ENCODE assay signal across 17 cellular contexts in the genomic region with DNA sequence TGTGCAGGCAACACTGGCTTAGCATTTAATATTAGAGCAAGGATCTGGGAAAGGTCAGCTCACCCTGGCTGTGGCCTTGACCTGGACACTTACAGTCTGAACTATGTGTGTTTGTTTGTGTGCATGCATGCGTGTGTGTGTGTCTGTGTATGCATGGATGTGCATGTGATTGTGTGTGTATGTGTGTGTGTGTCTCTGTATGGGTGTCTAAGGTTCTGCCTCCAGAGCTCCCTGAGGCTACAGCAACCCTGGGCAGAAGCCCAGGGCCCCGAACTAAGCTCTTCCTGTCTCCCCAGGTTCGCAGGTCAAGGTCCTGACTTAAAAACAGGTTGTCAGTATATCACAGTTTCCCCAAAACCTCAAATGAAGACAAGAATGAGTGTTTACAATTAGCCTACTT. TPM values are rescaled to one million over a fixed set of nuclear protein-coding genes. Genes with fewer than 3 reads are reported as not detected.
"Had no signal": no experiment of that assay in that cellular context is flagged by ENCODE, and none has a peak within 500 bp of the region (broad histone marks: within the 10 kb centered on the region; RNA-seq: fewer than 3 reads in every experiment).

No MANE protein-coding gene starts in this region.

- H3K9me3 ChIP-seq: sigmoid colon, stomach had no signal

- H3K9ac ChIP-seq: neural progenitor cell, parathyroid adenoma had no signal

- H3K36me3 Mint-ChIP-seq: mesothelial cell of epicardium; neural progenitor cell; stimulated activated effector memory CD8-positive, alpha-beta T cell treated with anti-CD3 and anti-CD28 coated beads, Interleukin-12 subunit alpha, Interleukin-12 subunit beta, amount 100 ng/mL, for 72 hours; T-cell had no signal

- H3K4me1 Mint-ChIP-seq: mesothelial cell of epicardium had no signal

- H3K4me1 ChIP-seq: neural progenitor cell, parathyroid adenoma had no signal

- H3K27me3 ChIP-seq: neural progenitor cell, sigmoid colon, stomach had no signal

- H3K27ac Mint-ChIP-seq: activated CD4-positive, alpha-beta T cell treated with anti-CD3 and anti-CD28 coated beads, Interleukin-2, amount 10 ng/mL, durations not matched to agents 7 days and 5 days; activated CD8-positive, alpha-beta T cell treated with anti-CD3 and anti-CD28 coated beads, Interleukin-2, amount 10 ng/mL, durations not matched to agents 7 days and 5 days; mesothelial cell of epicardium; neural progenitor cell; stimulated activated effector memory CD8-positive, alpha-beta T cell treated with anti-CD3 and anti-CD28 coated beads, Interleukin-12 subunit alpha, Interleukin-12 subunit beta, amount 100 ng/mL, for 72 hours; T-cell had no signal

- H3K36me3 ChIP-seq: neural progenitor cell, sigmoid colon, stomach had no signal

- H3K27ac ChIP-seq: neural progenitor cell, parathyroid adenoma, sigmoid colon had no signal

- H3K4me3 Mint-ChIP-seq: activated CD4-positive, alpha-beta T cell treated with anti-CD3 and anti-CD28 coated beads, Interleukin-2, amount 10 ng/mL, durations not matched to agents 7 days and 5 days; activated CD8-positive, alpha-beta T cell treated with anti-CD3 and anti-CD28 coated beads, Interleukin-2, amount 10 ng/mL, durations not matched to agents 7 days and 5 days; mesothelial cell of epicardium; neural progenitor cell; stimulated activated effector memory CD8-positive, alpha-beta T cell treated with anti-CD3 and anti-CD28 coated beads, Interleukin-12 subunit alpha, Interleukin-12 subunit beta, amount 100 ng/mL, for 72 hours; T-cell had no signal

- H3K4me3 ChIP-seq: lung, neural progenitor cell, sigmoid colon, stomach had no signal

- H3K4me2 ChIP-seq: neural progenitor cell had no signal

- H3K79me2 ChIP-seq: parathyroid adenoma had no signal

- H3K9me3 Mint-ChIP-seq: neural progenitor cell; stimulated activated effector memory CD8-positive, alpha-beta T cell treated with anti-CD3 and anti-CD28 coated beads, Interleukin-12 subunit alpha, Interleukin-12 subunit beta, amount 100 ng/mL, for 72 hours; T-cell had no signal

- ATAC-seq: activated CD8-positive, alpha-beta T cell treated with anti-CD3 and anti-CD28 coated beads, Interleukin-2, amount 10 ng/mL, durations not matched to agents 7 days and 5 days; T-cell had no signal

- DNase-seq: activated CD4-positive, alpha-beta T cell treated with anti-CD3 and anti-CD28 coated beads, Interleukin-2, amount 10 ng/mL, durations not matched to agents 7 days and 5 days; activated CD8-positive, alpha-beta T cell treated with anti-CD3 and anti-CD28 coated beads, Interleukin-2, amount 10 ng/mL, durations not matched to agents 7 days and 5 days; activated effector memory CD4-positive, alpha-beta T cell treated with anti-CD3 and anti-CD28 coated beads, Interleukin-2, amount 50 U/mL, for 16 hours; activated naive CD4-positive, alpha-beta T cell treated with anti-CD3 and anti-CD28 coated beads, Interleukin-2, amount 50 U/mL, for 16 hours; activated T-cell treated with anti-CD3 and anti-CD28 coated beads, Interleukin-2, amount 50 U/mL, for 48 hours; hippocampal formation; left cardiac atrium; sigmoid colon; stimulated activated CD4-positive, alpha-beta T cell treated with anti-CD3 and anti-CD28 coated beads, Interleukin-4, amount 100 ng/mL, for 24 hours; stomach; T-cell had no signal

- H2AFZ ChIP-seq: parathyroid adenoma had no signal

RNA-seq across cellular contexts. Expression of gene SUSD5, which starts 51.3 kb away (rescaled TPM):
- total RNA-seq: activated CD4-positive, alpha-beta T cell treated with anti-CD3 and anti-CD28 coated beads, Interleukin-2, amount 10 ng/mL, durations not matched to agents 7 days and 5 days; activated CD8-positive, alpha-beta T cell treated with anti-CD3 and anti-CD28 coated beads, Interleukin-2, amount 10 ng/mL, durations not matched to agents 7 days and 5 days; bronchial epithelial cell; T-cell had no signal
